1 cellular context compared by ENCODE assay signal in the genomic region with DNA sequence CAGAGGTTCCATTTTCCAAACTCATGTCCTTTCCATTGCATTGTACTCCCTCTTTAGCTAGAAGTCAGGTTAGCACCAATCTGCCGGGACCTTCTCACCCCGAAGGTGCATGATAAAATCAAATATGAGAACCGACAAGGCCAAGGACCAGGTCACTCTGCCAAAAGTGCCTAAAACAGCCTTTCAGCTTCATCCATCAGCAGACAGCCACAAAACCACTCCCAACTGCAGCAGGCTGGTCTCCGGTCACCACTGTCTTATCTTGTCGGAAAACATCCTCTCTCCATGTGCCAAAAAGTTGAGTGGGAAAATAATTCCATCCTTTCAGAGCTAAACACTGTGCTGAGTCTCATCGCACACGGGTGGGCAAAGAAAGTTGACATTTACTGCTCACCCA.
TF ChIP-seq lines count a peak whose summit lies in the region.

No MANE protein-coding gene starts in this region.

TF ChIP-seq in H1, 55 proteins besides CTCF, POLR2A, EP300 and RAD21:
- TF ChIP-seq NANOG (IDR thresholded peaks at IDR 0.05; ENCODE audit: insufficient read depth, low read depth, low read length, poor library complexity, severe bottlenecking) (no peak), SRF (IDR thresholded peaks at IDR 0.05; ENCODE audit: low read depth, low read length) (no peak), SP4 (IDR thresholded peaks at IDR 0.05; ENCODE audit: low read length) (no peak), JUN (IDR thresholded peaks at IDR 0.05; ENCODE audit: low read depth, low read length) (no peak), TAF1 (IDR thresholded peaks at IDR 0.05; ENCODE audit: low read depth, low read length) (no peak), ASH2L (IDR thresholded peaks at IDR 0.05; ENCODE audit: low read length) (no peak), TEAD4 (IDR thresholded peaks at IDR 0.05; ENCODE audit: low read depth, low read length) (no peak), KDM1A (IDR thresholded peaks at IDR 0.05; ENCODE audit: borderline replicate concordance, low read length) (no peak), CEBPB (IDR thresholded peaks at IDR 0.05; ENCODE audit: low read depth, low read length) (no peak), PHF8 (conservative IDR thresholded peaks at IDR 0.05; ENCODE audit: low read depth, low read length) (no peak), SAP30 (IDR thresholded peaks at IDR 0.05; ENCODE audit: insufficient read depth, insufficient replicate concordance, low read length) (no peak), RBBP5 (IDR thresholded peaks at IDR 0.05; ENCODE audit: borderline replicate concordance, low read depth, low read length) (no peak), RFX5 (IDR thresholded peaks at IDR 0.05; ENCODE audit: borderline replicate concordance, low read depth, low read length) (no peak)
- TF ChIP-seq, protein P1, sequence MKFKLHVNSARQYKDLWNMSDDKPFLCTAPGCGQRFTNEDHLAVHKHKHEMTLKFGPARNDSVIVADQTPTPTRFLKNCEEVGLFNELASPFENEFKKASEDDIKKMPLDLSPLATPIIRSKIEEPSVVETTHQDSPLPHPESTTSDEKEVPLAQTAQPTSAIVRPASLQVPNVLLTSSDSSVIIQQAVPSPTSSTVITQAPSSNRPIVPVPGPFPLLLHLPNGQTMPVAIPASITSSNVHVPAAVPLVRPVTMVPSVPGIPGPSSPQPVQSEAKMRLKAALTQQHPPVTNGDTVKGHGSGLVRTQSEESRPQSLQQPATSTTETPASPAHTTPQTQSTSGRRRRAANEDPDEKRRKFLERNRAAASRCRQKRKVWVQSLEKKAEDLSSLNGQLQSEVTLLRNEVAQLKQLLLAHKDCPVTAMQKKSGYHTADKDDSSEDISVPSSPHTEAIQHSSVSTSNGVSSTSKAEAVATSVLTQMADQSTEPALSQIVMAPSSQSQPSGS (IDR thresholded peaks at IDR 0.05; ENCODE audit: low read length): no peak
- TF ChIP-seq, protein P2, sequence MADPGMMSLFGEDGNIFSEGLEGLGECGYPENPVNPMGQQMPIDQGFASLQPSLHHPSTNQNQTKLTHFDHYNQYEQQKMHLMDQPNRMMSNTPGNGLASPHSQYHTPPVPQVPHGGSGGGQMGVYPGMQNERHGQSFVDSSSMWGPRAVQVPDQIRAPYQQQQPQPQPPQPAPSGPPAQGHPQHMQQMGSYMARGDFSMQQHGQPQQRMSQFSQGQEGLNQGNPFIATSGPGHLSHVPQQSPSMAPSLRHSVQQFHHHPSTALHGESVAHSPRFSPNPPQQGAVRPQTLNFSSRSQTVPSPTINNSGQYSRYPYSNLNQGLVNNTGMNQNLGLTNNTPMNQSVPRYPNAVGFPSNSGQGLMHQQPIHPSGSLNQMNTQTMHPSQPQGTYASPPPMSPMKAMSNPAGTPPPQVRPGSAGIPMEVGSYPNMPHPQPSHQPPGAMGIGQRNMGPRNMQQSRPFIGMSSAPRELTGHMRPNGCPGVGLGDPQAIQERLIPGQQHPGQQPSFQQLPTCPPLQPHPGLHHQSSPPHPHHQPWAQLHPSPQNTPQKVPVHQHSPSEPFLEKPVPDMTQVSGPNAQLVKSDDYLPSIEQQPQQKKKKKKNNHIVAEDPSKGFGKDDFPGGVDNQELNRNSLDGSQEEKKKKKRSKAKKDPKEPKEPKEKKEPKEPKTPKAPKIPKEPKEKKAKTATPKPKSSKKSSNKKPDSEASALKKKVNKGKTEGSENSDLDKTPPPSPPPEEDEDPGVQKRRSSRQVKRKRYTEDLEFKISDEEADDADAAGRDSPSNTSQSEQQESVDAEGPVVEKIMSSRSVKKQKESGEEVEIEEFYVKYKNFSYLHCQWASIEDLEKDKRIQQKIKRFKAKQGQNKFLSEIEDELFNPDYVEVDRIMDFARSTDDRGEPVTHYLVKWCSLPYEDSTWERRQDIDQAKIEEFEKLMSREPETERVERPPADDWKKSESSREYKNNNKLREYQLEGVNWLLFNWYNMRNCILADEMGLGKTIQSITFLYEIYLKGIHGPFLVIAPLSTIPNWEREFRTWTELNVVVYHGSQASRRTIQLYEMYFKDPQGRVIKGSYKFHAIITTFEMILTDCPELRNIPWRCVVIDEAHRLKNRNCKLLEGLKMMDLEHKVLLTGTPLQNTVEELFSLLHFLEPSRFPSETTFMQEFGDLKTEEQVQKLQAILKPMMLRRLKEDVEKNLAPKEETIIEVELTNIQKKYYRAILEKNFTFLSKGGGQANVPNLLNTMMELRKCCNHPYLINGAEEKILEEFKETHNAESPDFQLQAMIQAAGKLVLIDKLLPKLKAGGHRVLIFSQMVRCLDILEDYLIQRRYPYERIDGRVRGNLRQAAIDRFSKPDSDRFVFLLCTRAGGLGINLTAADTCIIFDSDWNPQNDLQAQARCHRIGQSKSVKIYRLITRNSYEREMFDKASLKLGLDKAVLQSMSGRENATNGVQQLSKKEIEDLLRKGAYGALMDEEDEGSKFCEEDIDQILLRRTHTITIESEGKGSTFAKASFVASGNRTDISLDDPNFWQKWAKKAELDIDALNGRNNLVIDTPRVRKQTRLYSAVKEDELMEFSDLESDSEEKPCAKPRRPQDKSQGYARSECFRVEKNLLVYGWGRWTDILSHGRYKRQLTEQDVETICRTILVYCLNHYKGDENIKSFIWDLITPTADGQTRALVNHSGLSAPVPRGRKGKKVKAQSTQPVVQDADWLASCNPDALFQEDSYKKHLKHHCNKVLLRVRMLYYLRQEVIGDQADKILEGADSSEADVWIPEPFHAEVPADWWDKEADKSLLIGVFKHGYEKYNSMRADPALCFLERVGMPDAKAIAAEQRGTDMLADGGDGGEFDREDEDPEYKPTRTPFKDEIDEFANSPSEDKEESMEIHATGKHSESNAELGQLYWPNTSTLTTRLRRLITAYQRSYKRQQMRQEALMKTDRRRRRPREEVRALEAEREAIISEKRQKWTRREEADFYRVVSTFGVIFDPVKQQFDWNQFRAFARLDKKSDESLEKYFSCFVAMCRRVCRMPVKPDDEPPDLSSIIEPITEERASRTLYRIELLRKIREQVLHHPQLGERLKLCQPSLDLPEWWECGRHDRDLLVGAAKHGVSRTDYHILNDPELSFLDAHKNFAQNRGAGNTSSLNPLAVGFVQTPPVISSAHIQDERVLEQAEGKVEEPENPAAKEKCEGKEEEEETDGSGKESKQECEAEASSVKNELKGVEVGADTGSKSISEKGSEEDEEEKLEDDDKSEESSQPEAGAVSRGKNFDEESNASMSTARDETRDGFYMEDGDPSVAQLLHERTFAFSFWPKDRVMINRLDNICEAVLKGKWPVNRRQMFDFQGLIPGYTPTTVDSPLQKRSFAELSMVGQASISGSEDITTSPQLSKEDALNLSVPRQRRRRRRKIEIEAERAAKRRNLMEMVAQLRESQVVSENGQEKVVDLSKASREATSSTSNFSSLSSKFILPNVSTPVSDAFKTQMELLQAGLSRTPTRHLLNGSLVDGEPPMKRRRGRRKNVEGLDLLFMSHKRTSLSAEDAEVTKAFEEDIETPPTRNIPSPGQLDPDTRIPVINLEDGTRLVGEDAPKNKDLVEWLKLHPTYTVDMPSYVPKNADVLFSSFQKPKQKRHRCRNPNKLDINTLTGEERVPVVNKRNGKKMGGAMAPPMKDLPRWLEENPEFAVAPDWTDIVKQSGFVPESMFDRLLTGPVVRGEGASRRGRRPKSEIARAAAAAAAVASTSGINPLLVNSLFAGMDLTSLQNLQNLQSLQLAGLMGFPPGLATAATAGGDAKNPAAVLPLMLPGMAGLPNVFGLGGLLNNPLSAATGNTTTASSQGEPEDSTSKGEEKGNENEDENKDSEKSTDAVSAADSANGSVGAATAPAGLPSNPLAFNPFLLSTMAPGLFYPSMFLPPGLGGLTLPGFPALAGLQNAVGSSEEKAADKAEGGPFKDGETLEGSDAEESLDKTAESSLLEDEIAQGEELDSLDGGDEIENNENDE (IDR thresholded peaks at IDR 0.05; ENCODE audit: insufficient replicate concordance, low read length): no peak
